ENCODE assay signal across 9 cellular contexts in the genomic region with DNA sequence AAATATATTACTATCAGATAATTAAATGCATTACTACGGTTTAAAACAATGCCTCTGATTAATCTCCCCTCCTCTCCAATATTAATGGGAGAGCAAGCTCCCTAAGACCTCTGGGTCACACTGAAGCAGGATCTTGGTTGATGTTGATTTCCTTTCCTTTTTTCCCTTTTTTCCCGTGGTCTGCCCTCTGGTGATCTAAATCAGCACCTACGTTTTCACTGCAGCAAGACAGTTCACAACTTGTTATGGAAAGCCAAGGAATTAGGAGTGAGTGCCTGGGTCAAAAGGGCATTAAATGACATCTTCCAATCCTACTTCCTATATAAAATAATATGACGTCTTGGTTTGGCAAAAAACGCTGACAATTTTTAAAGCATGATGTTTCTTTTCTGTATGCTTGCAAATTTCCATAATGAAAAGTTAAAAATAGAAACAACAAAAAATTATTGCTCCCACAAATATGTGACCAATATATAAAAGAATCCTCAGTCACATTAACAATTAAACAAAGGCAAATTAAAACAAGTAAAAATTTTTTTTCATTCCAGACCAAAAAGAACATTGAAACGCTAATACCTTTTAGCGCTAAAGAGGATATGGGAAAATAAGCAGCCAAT. TPM values are rescaled to one million over a fixed set of nuclear protein-coding genes. Genes with fewer than 3 reads are reported as not detected.
DNase-seq lines count a peak whose midpoint lies in the region; ATAC-seq and TF ChIP-seq lines count a peak whose summit lies in the region.
"Had no signal": no experiment of that assay in that cellular context is flagged by ENCODE, and none has a peak within 500 bp of the region (broad histone marks: within the 10 kb centered on the region; RNA-seq: fewer than 3 reads in every experiment).

No MANE protein-coding gene starts in this region.

- H3K4me1 Mint-ChIP-seq in neural progenitor cell, result peaks cover 2% of the 10 kb centered on the region

- H3K4me2 ChIP-seq in neural progenitor cell, result no peak overlapping the region

- H3K79me2 ChIP-seq in neural progenitor cell (ENCODE audit: low read depth), result no peaks in the 10 kb centered on the region

- H3K27me3 ChIP-seq in neural progenitor cell, result no peaks in the 10 kb centered on the region

- H3F3A ChIP-seq in neural progenitor cell (ENCODE audit: low read depth), result no peaks in the 10 kb centered on the region

- H3K9ac ChIP-seq in neural progenitor cell, result no peak overlapping the region

- H3K4me1 ChIP-seq in neural progenitor cell, result no peaks in the 10 kb centered on the region

- H3K36me3 ChIP-seq in neural progenitor cell, result no peaks in the 10 kb centered on the region

- no peaks in the 10 kb centered on the region for H3K36me3 Mint-ChIP-seq in neural progenitor cell

- H3K27ac ChIP-seq in neural progenitor cell, result no peak overlapping the region

- no peak overlapping the region for H2AFZ ChIP-seq in neural progenitor cell (replicated peaks)

- TF ChIP-seq CTCF in cardiac fibroblast (IDR thresholded peaks at IDR 0.05; ENCODE audit: low read depth, low read length) (peak; percentile 55), neural progenitor cell (IDR thresholded peaks at IDR 0.05) (peak; percentile 62)

- no peak overlapping the region for H3K27ac Mint-ChIP-seq in neural progenitor cell

- H3K9me3 Mint-ChIP-seq in neural progenitor cell, result no peaks in the 10 kb centered on the region

- no peaks in the 10 kb centered on the region for H3K9me3 ChIP-seq in neural progenitor cell (ENCODE audit: low read depth)

- H3K27me3 Mint-ChIP-seq in neural progenitor cell (ENCODE audit: insufficient read depth, low read depth), result no peaks in the 10 kb centered on the region

- no peaks in the 10 kb centered on the region for H4K20me1 ChIP-seq in neural progenitor cell (ENCODE audit: low read depth)

- no peak overlapping the region for H3K4me3 Mint-ChIP-seq in neural progenitor cell

- no peak for ATAC-seq in HG03135 (IDR thresholded peaks at IDR 0.05; ENCODE audit: unreplicated experiment)

- no peak overlapping the region for H3K4me3 ChIP-seq in cardiac fibroblast (replicated peaks in 1 of 2; ENCODE audit: low read depth in 2 of 2, low read length in 2 of 2)
- H3K4me3 ChIP-seq in neural progenitor cell, result no peak overlapping the region
- H3K4me3 ChIP-seq: lung had no signal

- peak; percentile 17 for DNase-seq in GM04504 (ENCODE audit: low read depth)
- peak; percentile 7 for DNase-seq in NCI-H2029 treated with DMSO at 0.1 percent for 48 hours (lab: John Stamatoyannopoulos, UW)
- peak; percentile 66 to 67 for DNase-seq in cardiac fibroblast (ENCODE audit: low read depth in 2 of 2)
- DNase-seq in neural progenitor cell (ENCODE audit: low spot score), result peak; percentile 64
- DNase-seq in stimulated activated CD4-positive, alpha-beta T cell treated with anti-CD3 and anti-CD28 coated beads, Interleukin-2, amount 100 ng/mL, for 24 hours, result no peak
- DNase-seq in activated T-cell treated with anti-CD3 and anti-CD28 coated beads, Interleukin-2, amount 50 U/mL, for 1 hour, result no peak
- no peak for DNase-seq in stimulated activated CD4-positive, alpha-beta T cell treated with anti-CD3 and anti-CD28 coated beads, Interleukin-12 subunit alpha, Interleukin-12 subunit beta, amount 100 ng/mL, for 4 hours

RNA-seq across cellular contexts. Expression of a gene that starts 7.9 kb away (rescaled TPM):
- 34.4 and 51.2 TPM in 2 replicates for total RNA-seq in neural progenitor cell (ENCODE audit: low replicate concordance)

Comparison
In these comparisons a context has a peak if more than half of its experiments do, and no peak if none do; other contexts are left out.
1. DNase-seq: peak in GM04504 (single experiment), NCI-H2029 treated with DMSO at 0.1 percent for 48 hours (single experiment), cardiac fibroblast (2 of 2) and neural progenitor cell (single experiment); none in stimulated activated CD4-positive, alpha-beta T cell treated with anti-CD3 and anti-CD28 coated beads, Interleukin-2, amount 100 ng/mL, for 24 hours (0 of 2), activated T-cell treated with anti-CD3 and anti-CD28 coated beads, Interleukin-2, amount 50 U/mL, for 1 hour (single experiment) and stimulated activated CD4-positive, alpha-beta T cell treated with anti-CD3 and anti-CD28 coated beads, Interleukin-12 subunit alpha, Interleukin-12 subunit beta, amount 100 ng/mL, for 4 hours (single experiment).